9 cellular contexts compared by ENCODE assay signal in genomic region chr3:12187448-12188327, GRCh38. TPM values are rescaled to one million over a fixed set of nuclear protein-coding genes. Genes with fewer than 3 reads are reported as not detected.
DNase-seq lines count a peak whose midpoint lies in the region; ATAC-seq and TF ChIP-seq lines count a peak whose summit lies in the region.
"Had no signal": no experiment of that assay in that cellular context is flagged by ENCODE, and none has a peak within 500 bp of the region (broad histone marks: within the 10 kb centered on the region; RNA-seq: fewer than 3 reads in every experiment).

No MANE protein-coding gene starts in this region.

- no TSS peak for BruUV-seq in mammary epithelial cell (replicated peaks; lab: Mats Ljungman, UMichigan)

- H3K9ac ChIP-seq in mammary epithelial cell (ENCODE audit: insufficient read depth, low read length) (no peak overlapping the region), muscle layer of colon (ENCODE audit: low read length) (no peak overlapping the region)

- intact Hi-C loops in mammary epithelial cell (cut with micrococcal nuclease) (no loop called here), tibial artery (cut with DNase I; ENCODE audit: low total_unique reads) (no loop called here)

- H3K36me3 ChIP-seq in Peyer's patch (no peaks in the 10 kb centered on the region), mammary epithelial cell (ENCODE audit: insufficient read depth, low read length) (no peaks in the 10 kb centered on the region), muscle layer of colon (ENCODE audit: insufficient read depth, low read length) (no peaks in the 10 kb centered on the region), tibial artery (no peaks in the 10 kb centered on the region)
- no peaks in the 10 kb centered on the region for H3K36me3 ChIP-seq in effector memory CD4-positive, alpha-beta T cell (ENCODE audit: control insufficient read depth, insufficient read depth, low read length)

- 14% methylated on average over 7 of the region's 7 CpGs for WGBS in mammary epithelial cell (ENCODE audit: low coverage, missing lambda C conversion rate)

- DNase-seq in Peyer's patch, result peak in 2 of 3 donors; percentile 44 to 54
- DNase-seq in mammary epithelial cell, result no peak
- peak; percentile 44 to 72 for DNase-seq in tibial artery
- DNase-seq in NCI-H2081 treated with DMSO at 0.1 percent for 48 hours (lab: John Stamatoyannopoulos, UW), result no peak
- no peak for DNase-seq in effector memory CD4-positive, alpha-beta T cell

- H3K27ac ChIP-seq in Peyer's patch (peak overlapping the region in 3 of 4 donors; percentile 25 to 32 (median 29)), mammary epithelial cell (ENCODE audit: insufficient read depth, low read depth, low read length) (no peak overlapping the region), muscle layer of colon (ENCODE audit: low read depth, low read length) (peak overlapping the region; percentile 27), tibial artery (peak overlapping the region; percentile 59 to 82)
- H3K27ac ChIP-seq in effector memory CD4-positive, alpha-beta T cell (ENCODE audit: insufficient read depth, low read length, poor library complexity, severe bottlenecking), result no peak overlapping the region

- H3K4me1 ChIP-seq in Peyer's patch (peaks cover 0 to 14% (median 6%) of the 10 kb centered on the region in 4 donors), mammary epithelial cell (ENCODE audit: insufficient read depth, low read length) (peaks cover 23% of the 10 kb centered on the region), muscle layer of colon (ENCODE audit: insufficient read depth, low read length) (no peaks in the 10 kb centered on the region), tibial artery (peaks cover 0 to 32% (median 18%) of the 10 kb centered on the region in 4 donors)
- no peaks in the 10 kb centered on the region for H3K4me1 ChIP-seq in effector memory CD4-positive, alpha-beta T cell (ENCODE audit: control insufficient read depth, insufficient read depth, low read length, poor library complexity, severe bottlenecking)

- dilution Hi-C loops in mammary epithelial cell (cut with HindIII; ENCODE audit: low sequenced_read_pairs), result no loop called here

- no peaks in the 10 kb centered on the region for H4K20me1 ChIP-seq in mammary epithelial cell (ENCODE audit: insufficient read depth, low read length)

- H3K27me3 ChIP-seq in Peyer's patch (no peaks in the 10 kb centered on the region), mammary epithelial cell (ENCODE audit: insufficient read depth, low read length) (no peaks in the 10 kb centered on the region), muscle layer of colon (ENCODE audit: control insufficient read depth in 1 of 2, insufficient read depth in 2 of 2, low read length in 2 of 2) (no peaks in the 10 kb centered on the region), tibial artery (no peaks in the 10 kb centered on the region)
- H3K27me3 ChIP-seq in effector memory CD4-positive, alpha-beta T cell (replicated peaks; ENCODE audit: control insufficient read depth, insufficient read depth, low read length, poor library complexity, severe bottlenecking), result no peaks in the 10 kb centered on the region

- H3K4me3 ChIP-seq in Peyer's patch (no peak overlapping the region), mammary epithelial cell (replicated peaks in 1 of 3; ENCODE audit: insufficient read depth in 1 of 3, low read depth in 2 of 3, low read length in 3 of 3) (no peak overlapping the region), muscle layer of colon (ENCODE audit: low read depth in 1 of 2, low read length in 2 of 2) (no peak overlapping the region), tibial artery (no peak overlapping the region)
- no peak overlapping the region for H3K4me3 ChIP-seq in effector memory CD4-positive, alpha-beta T cell (ENCODE audit: insufficient read depth, low read depth, low read length, poor library complexity, severe bottlenecking)

- peak overlapping the region; percentile 28 for H3K4me2 ChIP-seq in mammary epithelial cell (ENCODE audit: insufficient read depth, low read depth, low read length)

- H2AFZ ChIP-seq in mammary epithelial cell (ENCODE audit: low read depth, low read length), result peak overlapping the region; percentile 82

- CTCF ChIA-PET in mammary epithelial cell (lab: Charles Lee; ENCODE audit: low non-redundant PET), result no interaction called here

- no peak for TF ChIP-seq CTCF in Peyer's patch (IDR thresholded peaks at IDR 0.05)
- TF ChIP-seq CTCF in mammary epithelial cell (conservative IDR thresholded peaks at IDR 0.05 in 1 of 2, IDR thresholded peaks at IDR 0.05 in 1 of 2; ENCODE audit: extremely low read depth in 1 of 2, insufficient read depth in 1 of 2, low read depth in 1 of 2, low read length in 2 of 2), result no peak
- TF ChIP-seq CTCF in tibial artery (IDR thresholded peaks at IDR 0.05), result no peak

- ATAC-seq in GM18517 (IDR thresholded peaks at IDR 0.05; ENCODE audit: unreplicated experiment), result peak; percentile 64
- peak; percentile 73 for ATAC-seq in HG02763 (IDR thresholded peaks at IDR 0.05; ENCODE audit: unreplicated experiment)

- H3K9me3 ChIP-seq in Peyer's patch, result no peaks in the 10 kb centered on the region
- no peaks in the 10 kb centered on the region for H3K9me3 ChIP-seq in mammary epithelial cell (replicated peaks; ENCODE audit: insufficient read depth, low read length)
- H3K9me3 ChIP-seq in muscle layer of colon (ENCODE audit: low read length), result no peaks in the 10 kb centered on the region
- no peaks in the 10 kb centered on the region for H3K9me3 ChIP-seq in tibial artery
- no peaks in the 10 kb centered on the region for H3K9me3 ChIP-seq in effector memory CD4-positive, alpha-beta T cell (ENCODE audit: control insufficient read depth, low read length)

- no peaks in the 10 kb centered on the region for H3K79me2 ChIP-seq in mammary epithelial cell (ENCODE audit: insufficient read depth, low read length)

- no peak for TF ChIP-seq POLR2A in Peyer's patch (IDR thresholded peaks at IDR 0.05)

- in situ Hi-C loops in mammary epithelial cell (cut with MboI; ENCODE audit: low sequenced_read_pairs in 2 of 2), result no loop called here

RNA-seq across cellular contexts. Expression of gene TIMP4, which starts 29.0 kb away (rescaled TPM):
- 10 to 100 TPM in 1 of 4 donors, 1 to 10 TPM in 3; 3.7 to 22.3 (median 5.0) TPM for total RNA-seq in Peyer's patch
- not detected for total RNA-seq in mammary epithelial cell
- polyA plus RNA-seq in mammary epithelial cell, result not detected
- polyA minus RNA-seq in mammary epithelial cell, result not detected
- total RNA-seq: T-cell had no signal

Comparison
In these comparisons a context has a peak if more than half of its experiments do, and no peak if none do; other contexts are left out.
1. DNase-seq: peak in Peyer's patch (2 of 3) and tibial artery (2 of 2); none in mammary epithelial cell (single experiment), NCI-H2081 treated with DMSO at 0.1 percent for 48 hours (single experiment) and effector memory CD4-positive, alpha-beta T cell (0 of 3).
2. H3K27ac ChIP-seq: peak in Peyer's patch (3 of 4), muscle layer of colon (single experiment) and tibial artery (2 of 2); none in mammary epithelial cell (single experiment) and effector memory CD4-positive, alpha-beta T cell (single experiment).
3. RNA of gene TIMP4, which starts 29.0 kb away (total RNA-seq): 3.7 to 22.3 TPM in Peyer's patch; not detected in mammary epithelial cell; every median in the first group is over 4 times any median in the second.